Comparison of ENCODE assay signal across 23 cellular contexts in the genomic region with DNA sequence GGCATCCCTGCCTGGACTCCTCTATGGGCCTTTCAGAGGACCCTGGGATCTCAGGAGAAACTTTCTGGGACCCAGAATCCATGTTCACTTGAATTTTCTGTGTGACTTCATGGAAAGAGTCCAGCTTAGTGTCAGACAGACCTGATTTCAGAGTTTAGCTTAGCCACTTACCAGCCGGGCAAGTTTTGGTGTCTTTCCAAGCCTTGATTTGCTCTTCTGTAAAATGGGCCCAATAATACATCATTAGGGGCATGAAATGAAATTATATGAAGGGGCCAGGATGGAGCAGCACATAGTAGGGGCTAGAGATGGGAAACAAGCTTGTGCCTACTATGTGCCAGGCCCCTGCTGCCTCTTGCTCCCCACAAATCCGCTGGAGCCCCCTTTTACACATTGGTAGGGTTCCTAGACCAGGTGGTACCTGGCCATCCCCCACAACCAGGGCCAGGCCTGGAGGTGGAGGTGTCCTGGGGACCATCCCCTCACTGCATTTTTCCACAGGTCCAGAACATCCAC. TPM values are rescaled to one million over a fixed set of nuclear protein-coding genes. Genes with fewer than 3 reads are reported as not detected.
DNase-seq lines count a peak whose midpoint lies in the region; ATAC-seq, FAIRE-seq and TF ChIP-seq lines count a peak whose summit lies in the region.
"Had no signal": no experiment of that assay in that cellular context is flagged by ENCODE, and none has a peak within 500 bp of the region (broad histone marks: within the 10 kb centered on the region; RNA-seq: fewer than 3 reads in every experiment).

No MANE protein-coding gene starts in this region.

- DNase-seq in A549 (ENCODE audit: low read depth in 1 of 2, low spot score in 1 of 2) (no peak), SJCRH30 (no peak), GM10266 (ENCODE audit: extremely low spot score) (no peak), NCI-H226 (no peak)
- no peak for DNase-seq in effector memory CD8-positive, alpha-beta T cell
- no peak for DNase-seq in stimulated activated effector memory CD8-positive, alpha-beta T cell treated with anti-CD3 and anti-CD28 coated beads, Interleukin-12 subunit alpha, Interleukin-12 subunit beta, amount 100 ng/mL, for 72 hours (ENCODE audit: low spot score in 2 of 2)
- no peak for DNase-seq in activated CD8-positive, alpha-beta memory T cell treated with anti-CD3 and anti-CD28 coated beads for 24 hours
- DNase-seq: C1 segment of cervical spinal cord; CD4-positive, alpha-beta memory T cell; COR-L47; H9; KG1; MG63; NCI-H1105 treated with DMSO at 0.1 percent for 48 hours; NCI-H146; NCI-H1930; NCI-H2107; NCI-H446 treated with DMSO at 0.1 percent for 48 hours; NCI-H526; SIG-M5 had no signal

- H3K27ac Mint-ChIP-seq in effector memory CD8-positive, alpha-beta T cell = peak overlapping the region; percentile 10 to 27
- peak overlapping the region; percentile 10 for H3K27ac Mint-ChIP-seq in stimulated activated effector memory CD8-positive, alpha-beta T cell treated with anti-CD3 and anti-CD28 coated beads, Interleukin-12 subunit alpha, Interleukin-12 subunit beta, amount 100 ng/mL, for 72 hours
- H3K27ac Mint-ChIP-seq: GM23338, H9 had no signal

- H3K4me3 ChIP-seq in A549 (no peak overlapping the region), SJCRH30 (no peak overlapping the region)
- H3K4me3 ChIP-seq: GM23338, MG63 had no signal

- TF ChIP-seq CTCF in A549 (IDR thresholded peaks at IDR 0.05) (no peak), GM10266 (IDR thresholded peaks at IDR 0.05; ENCODE audit: control insufficient read depth, insufficient read depth, low read depth, missing control alignments) (no peak)

- no peaks in the 10 kb centered on the region for H3K4me1 Mint-ChIP-seq in effector memory CD8-positive, alpha-beta T cell (ENCODE audit: low read depth in 2 of 2)
- H3K4me1 Mint-ChIP-seq in stimulated activated effector memory CD8-positive, alpha-beta T cell treated with anti-CD3 and anti-CD28 coated beads, Interleukin-12 subunit alpha, Interleukin-12 subunit beta, amount 100 ng/mL, for 72 hours = peaks cover 6% of the 10 kb centered on the region
- H3K4me1 Mint-ChIP-seq: GM23338, H9 had no signal

- H3K4me1 ChIP-seq in A549 (peaks cover 66% of the 10 kb centered on the region), SJCRH30 (peaks cover 2% of the 10 kb centered on the region; the same call in 1 of the 2 replicates)

- POLR2A ChIA-PET in A549 (lab: Yijun Ruan, JAX) = interaction anchor here (2.6 kb wide), 1 partner anchor 155 kb away, joined by 16 read pairs; a partner anchor contains a TSS

- H3K9me3 Mint-ChIP-seq in effector memory CD8-positive, alpha-beta T cell = no peaks in the 10 kb centered on the region
- no peaks in the 10 kb centered on the region for H3K9me3 Mint-ChIP-seq in stimulated activated effector memory CD8-positive, alpha-beta T cell treated with anti-CD3 and anti-CD28 coated beads, Interleukin-12 subunit alpha, Interleukin-12 subunit beta, amount 100 ng/mL, for 72 hours
- H3K9me3 Mint-ChIP-seq: CD4-positive, alpha-beta memory T cell; GM23338; H9 had no signal

- H3K36me3 Mint-ChIP-seq in effector memory CD8-positive, alpha-beta T cell (ENCODE audit: insufficient read depth) = peaks cover 26% of the 10 kb centered on the region
- H3K36me3 Mint-ChIP-seq in stimulated activated effector memory CD8-positive, alpha-beta T cell treated with anti-CD3 and anti-CD28 coated beads, Interleukin-12 subunit alpha, Interleukin-12 subunit beta, amount 100 ng/mL, for 72 hours = peaks cover 44% of the 10 kb centered on the region

- H3K4me2 ChIP-seq in A549 = peak overlapping the region; percentile 26; the same call in 2 of the 3 replicates
- H3K4me2 ChIP-seq: GM23338 had no signal

- no peaks in the 10 kb centered on the region for H3K27me3 Mint-ChIP-seq in effector memory CD8-positive, alpha-beta T cell
- H3K27me3 Mint-ChIP-seq: CD4-positive, alpha-beta memory T cell had no signal

- CTCF ChIA-PET in A549 (lab: Yijun Ruan, JAX) = interaction anchor here (0.8 to 25.8 kb wide), 9 partner anchors 9 to 1392 kb away, joined by 3 to 480 read pairs (median 4); a partner anchor contains a TSS

- no peaks in the 10 kb centered on the region for H3K27me3 ChIP-seq in SJCRH30
- H3K27me3 ChIP-seq: MG63 had no signal

- no peak for TF ChIP-seq RAD21 in A549 (conservative IDR thresholded peaks at IDR 0.05 in 1 of 2, IDR thresholded peaks at IDR 0.05 in 1 of 2)

- no peaks in the 10 kb centered on the region for H3K9me3 ChIP-seq in A549
- no peaks in the 10 kb centered on the region for H3K9me3 ChIP-seq in SJCRH30 (replicated peaks)
- H3K9me3 ChIP-seq: MG63 had no signal

- WGBS in A549 (ENCODE audit: missing lambda C conversion rate) = 94% methylated on average over 2 of the region's 2 CpGs

- ATAC-seq in A549 = no peak
- ATAC-seq in effector memory CD8-positive, alpha-beta T cell (replicated peaks) = no peak
- no peak for ATAC-seq in stimulated activated effector memory CD8-positive, alpha-beta T cell treated with anti-CD3 and anti-CD28 coated beads, Interleukin-12 subunit alpha, Interleukin-12 subunit beta, amount 100 ng/mL, for 72 hours
- ATAC-seq: Panc1, SK-N-SH treated with all-trans-retinoic acid at 6 μM for 48 hours had no signal

- H3K27ac ChIP-seq in A549 (peak overlapping the region; percentile 98 to 100), SJCRH30 (peak overlapping the region; percentile 34; the same call in 1 of the 2 replicates)

- H3K36me3 ChIP-seq in SJCRH30 = 0 out of 2 replicates have a peak, but pooled peaks cover 4% of the 10 kb centered on the region

- no peak for TF ChIP-seq EP300 in A549 (IDR thresholded peaks at IDR 0.05)

- H3K4me3 Mint-ChIP-seq in effector memory CD8-positive, alpha-beta T cell = no peak overlapping the region
- H3K4me3 Mint-ChIP-seq in stimulated activated effector memory CD8-positive, alpha-beta T cell treated with anti-CD3 and anti-CD28 coated beads, Interleukin-12 subunit alpha, Interleukin-12 subunit beta, amount 100 ng/mL, for 72 hours = no peak overlapping the region
- H3K4me3 Mint-ChIP-seq: CD4-positive, alpha-beta memory T cell; GM23338; H9 had no signal

- no peak for FAIRE-seq in A549 (lab: Jason Lieb, UNC)

- no peak for TF ChIP-seq POLR2A in A549 (IDR thresholded peaks at IDR 0.05; ENCODE audit: low read length)

TF ChIP-seq in A549, 52 proteins besides CTCF, POLR2A, EP300 and RAD21:
- TF ChIP-seq CHD4 (IDR thresholded peaks at IDR 0.05; ENCODE audit: borderline replicate concordance) (peak; percentile 28; the same call in 1 of the 2 replicates), HDAC2 (IDR thresholded peaks at IDR 0.05) (peak; percentile 65; the same call in 1 of the 2 replicates), KDM1A (IDR thresholded peaks at IDR 0.05; ENCODE audit: low read depth) (peak; percentile 85)
- TF ChIP-seq, protein P1, sequence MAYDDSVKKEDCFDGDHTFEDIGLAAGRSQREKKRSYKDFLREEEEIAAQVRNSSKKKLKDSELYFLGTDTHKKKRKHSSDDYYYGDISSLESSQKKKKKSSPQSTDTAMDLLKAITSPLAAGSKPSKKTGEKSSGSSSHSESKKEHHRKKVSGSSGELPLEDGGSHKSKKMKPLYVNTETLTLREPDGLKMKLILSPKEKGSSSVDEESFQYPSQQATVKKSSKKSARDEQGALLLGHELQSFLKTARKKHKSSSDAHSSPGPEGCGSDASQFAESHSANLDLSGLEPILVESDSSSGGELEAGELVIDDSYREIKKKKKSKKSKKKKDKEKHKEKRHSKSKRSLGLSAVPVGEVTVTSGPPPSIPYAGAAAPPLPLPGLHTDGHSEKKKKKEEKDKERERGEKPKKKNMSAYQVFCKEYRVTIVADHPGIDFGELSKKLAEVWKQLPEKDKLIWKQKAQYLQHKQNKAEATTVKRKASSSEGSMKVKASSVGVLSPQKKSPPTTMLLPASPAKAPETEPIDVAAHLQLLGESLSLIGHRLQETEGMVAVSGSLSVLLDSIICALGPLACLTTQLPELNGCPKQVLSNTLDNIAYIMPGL (CRISPR knock-in tag; IDR thresholded peaks at IDR 0.05; ENCODE audit: borderline replicate concordance) = no peak

RNA-seq across cellular contexts. Expression of a gene that starts 33.2 kb away (rescaled TPM):
- 109 and 157 TPM in 2 replicates for polyA plus RNA-seq in A549 (2011; rRNA removed)
- 170 and 222 TPM in 2 replicates for polyA plus RNA-seq in A549 (2012; cell fraction: cytosol; rRNA removed)
- 83.2 and 128 TPM in 2 replicates for polyA plus RNA-seq in A549 (2012; cell fraction: nucleus; rRNA removed)
- polyA plus RNA-seq in A549 (2017; fragmentation: RNase III; extraction: RNeasy Plus Mini Kit Qiagen cat#74134 plus additional on column Dnase treatment) = 146 to 160 TPM (median 150 TPM) in 3 replicates
- 62.0 and 65.1 TPM in 2 replicates for polyA minus RNA-seq in A549 (2011; rRNA and poly(A)+ RNA removed)
- 65.6 and 71.2 TPM in 2 replicates for total RNA-seq in SJCRH30 (2014; rRNA removed; shearing (Covaris generic))

RNA-seq across cellular contexts. Expression of a gene that starts 57.5 kb away (rescaled TPM):
- 297 and 389 TPM in 2 replicates for polyA plus RNA-seq in A549 (2011; rRNA removed)
- polyA plus RNA-seq in A549 (2012; cell fraction: cytosol; rRNA removed) = 250 and 288 TPM in 2 replicates
- 64.3 and 84.3 TPM in 2 replicates for polyA plus RNA-seq in A549 (2012; cell fraction: nucleus; rRNA removed)
- polyA plus RNA-seq in A549 (2017; fragmentation: RNase III; extraction: RNeasy Plus Mini Kit Qiagen cat#74134 plus additional on column Dnase treatment) = 323 to 344 TPM (median 328 TPM) in 3 replicates
- polyA minus RNA-seq in A549 (2011; rRNA and poly(A)+ RNA removed) = 107 and 112 TPM in 2 replicates
- total RNA-seq in SJCRH30 (2014; rRNA removed; shearing (Covaris generic)) = 81.5 and 83.0 TPM in 2 replicates
